Comparison of ENCODE assay signal across 1 cellular context in the genomic region with DNA sequence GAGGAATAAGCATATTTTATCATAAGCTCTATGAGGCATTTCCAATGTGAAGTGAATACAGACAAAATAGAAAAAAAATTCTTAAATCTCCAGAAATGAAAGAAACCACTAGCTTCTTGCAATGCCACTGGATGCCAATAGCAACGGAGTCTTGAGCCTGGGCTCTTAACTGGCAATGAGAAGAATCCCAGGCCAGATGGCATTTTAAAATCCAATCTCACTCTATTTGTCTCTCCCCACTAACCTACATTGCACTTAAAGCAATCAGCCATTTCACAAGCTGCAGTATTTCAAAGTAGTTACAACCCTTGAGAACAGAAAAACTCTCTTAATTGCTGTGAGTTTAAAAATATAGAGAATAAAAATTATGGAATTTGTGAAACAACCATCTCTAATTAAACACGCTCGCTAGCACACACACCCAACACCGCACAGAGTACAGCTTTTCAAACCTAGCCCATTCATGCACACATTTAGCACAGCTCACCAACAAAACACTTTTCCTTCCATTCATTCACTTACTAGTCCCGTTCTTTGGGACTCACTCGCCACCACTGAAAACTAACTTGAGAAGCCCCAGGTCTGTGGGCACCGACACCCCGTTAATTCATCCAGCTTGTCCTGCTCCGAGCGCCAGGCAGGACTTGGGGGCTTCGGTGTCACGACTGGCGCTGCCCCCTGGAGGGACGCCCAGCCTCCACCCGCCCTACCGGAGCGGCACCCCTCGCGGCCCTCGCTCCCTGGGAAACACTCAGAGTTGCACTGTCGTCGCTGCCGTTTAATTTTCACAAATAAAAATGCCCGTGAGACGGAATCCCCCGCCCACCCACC.
TF ChIP-seq lines count a peak whose summit lies in the region.

No MANE protein-coding gene starts in this region.

TF ChIP-seq in endothelial cell of umbilical vein, 7 proteins besides CTCF, POLR2A, EP300 and RAD21 (continued from another document):
- TF ChIP-seq JUN (IDR thresholded peaks at IDR 0.05; ENCODE audit: borderline replicate concordance, insufficient read depth, insufficient read length, low read depth) (no peak), POLR2AphosphoS5 (IDR thresholded peaks at IDR 0.05; ENCODE audit: insufficient read depth, low read depth, low read length) (no peak)
- TF ChIP-seq, protein P1, sequence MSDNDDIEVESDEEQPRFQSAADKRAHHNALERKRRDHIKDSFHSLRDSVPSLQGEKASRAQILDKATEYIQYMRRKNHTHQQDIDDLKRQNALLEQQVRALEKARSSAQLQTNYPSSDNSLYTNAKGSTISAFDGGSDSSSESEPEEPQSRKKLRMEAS (IDR thresholded peaks at IDR 0.05; ENCODE audit: insufficient read depth, insufficient read length) = no peak
